In genomic region chr13:95378603-95379002, GRCh38 we compare ENCODE assay signal across 18 cellular contexts.
DNase-seq lines count a peak whose midpoint lies in the region; ATAC-seq and TF ChIP-seq lines count a peak whose summit lies in the region.
"Had no signal": no experiment of that assay in that cellular context is flagged by ENCODE, and none has a peak within 500 bp of the region (broad histone marks: within the 10 kb centered on the region; RNA-seq: fewer than 3 reads in every experiment).

No MANE protein-coding gene starts in this region.

- no peaks in the 10 kb centered on the region for H3K79me2 ChIP-seq in SK-N-SH (ENCODE audit: insufficient read depth)

- no peak overlapping the region for H3K27ac ChIP-seq in right atrium auricular region
- H3K27ac ChIP-seq in left ventricle myocardium inferior (replicated peaks): peak overlapping the region; percentile 52
- no peak overlapping the region for H3K27ac ChIP-seq in prostate gland
- no peak overlapping the region for H3K27ac ChIP-seq in SK-N-SH (ENCODE audit: low read depth in 2 of 2, low read length in 1 of 2)
- H3K27ac ChIP-seq: GM23248 had no signal

- POLR2A ChIA-PET in SK-N-SH (lab: Yijun Ruan, JAX): no interaction called here

- H3K27me3 ChIP-seq in right atrium auricular region (no peaks in the 10 kb centered on the region), left ventricle myocardium inferior (ENCODE audit: low read depth) (no peaks in the 10 kb centered on the region), prostate gland (replicated peaks; ENCODE audit: insufficient read depth) (no peaks in the 10 kb centered on the region), SK-N-SH (ENCODE audit: insufficient read depth) (no peaks in the 10 kb centered on the region; the same call in 1 of the 2 replicates)

- CTCF ChIA-PET in SK-N-SH (lab: Yijun Ruan, JAX): interaction anchor here (1.8 to 13.2 kb wide), 4 partner anchors 26 to 195 kb away, joined by 5 to 265 read pairs (median 82); partner anchors contain the start of gene ABCC4

- ATAC-seq in Right ventricle myocardium superior (ENCODE audit: poor library complexity): peak; percentile 71
- ATAC-seq in HG02981 (IDR thresholded peaks at IDR 0.05; ENCODE audit: unreplicated experiment): no peak

- no peaks in the 10 kb centered on the region for H4K20me1 ChIP-seq in SK-N-SH (ENCODE audit: insufficient read depth)

- H3K4me3 ChIP-seq in right atrium auricular region: no peak overlapping the region
- no peak overlapping the region for H3K4me3 ChIP-seq in left ventricle myocardium inferior
- no peak overlapping the region for H3K4me3 ChIP-seq in prostate gland
- H3K4me3 ChIP-seq in SK-N-SH (ENCODE audit: low read depth in 2 of 2, low read length in 1 of 2): no peak overlapping the region
- H3K4me3 ChIP-seq: GM23248, HAP-1 had no signal

- intact Hi-C loops in Right ventricle myocardium superior (cut with DNase I) (no loop called here), left ventricle myocardium inferior (cut with micrococcal nuclease) (loop anchor here (2.0 kb wide), 1 partner anchor 188 kb away; no protein-coding TSS in a partner anchor), prostate gland (cut with DNase I) (no loop called here)

- H3K9me3 ChIP-seq in right atrium auricular region: no peaks in the 10 kb centered on the region
- peaks cover 7% of the 10 kb centered on the region for H3K9me3 ChIP-seq in left ventricle myocardium inferior (replicated peaks)
- H3K9me3 ChIP-seq in prostate gland: no peaks in the 10 kb centered on the region
- H3K9me3 ChIP-seq in SK-N-SH: 0 out of 2 replicates have a peak, but pooled peaks cover 3% of the 10 kb centered on the region
- H3K9me3 ChIP-seq: HAP-1 had no signal

- no peak overlapping the region for H2AFZ ChIP-seq in SK-N-SH (ENCODE audit: low read depth)
- H2AFZ ChIP-seq: GM23248 had no signal

- H3K4me1 ChIP-seq in right atrium auricular region (peaks cover 0 to 8% of the 10 kb centered on the region in 2 donors), left ventricle myocardium inferior (peaks cover 16% of the 10 kb centered on the region), prostate gland (replicated peaks) (no peaks in the 10 kb centered on the region), SK-N-SH (ENCODE audit: control insufficient read depth in 1 of 2, insufficient read depth in 2 of 2, low read depth in 1 of 2, low read length in 1 of 2) (peaks cover 0 to 2% of the 10 kb centered on the region in 2 experiments; a peak in 1 of 4 replicates)

- 75% methylated on average over 1 of the region's 1 CpG for WGBS in prostate gland
- WGBS in SK-N-SH (ENCODE audit: low lambda C conversion rate): 81% methylated on average over 1 of the region's 1 CpG

- H3K9ac ChIP-seq in SK-N-SH: no peak overlapping the region
- H3K9ac ChIP-seq: GM23248 had no signal

- TF ChIP-seq CTCF in right atrium auricular region (IDR thresholded peaks at IDR 0.05): no peak
- no peak for TF ChIP-seq CTCF in left ventricle myocardium inferior (IDR thresholded peaks at IDR 0.05; ENCODE audit: borderline replicate concordance)
- TF ChIP-seq CTCF in prostate gland (IDR thresholded peaks at IDR 0.05): no peak
- no peak for TF ChIP-seq CTCF in SK-N-SH (IDR thresholded peaks at IDR 0.05)

- no peaks in the 10 kb centered on the region for H3F3A ChIP-seq in SK-N-SH (replicated peaks; ENCODE audit: insufficient read depth)

- no peak for TF ChIP-seq RAD21 in SK-N-SH (IDR thresholded peaks at IDR 0.05; ENCODE audit: low read length)

- H3K4me2 ChIP-seq in SK-N-SH: no peak overlapping the region

- no peaks in the 10 kb centered on the region for H3K36me3 ChIP-seq in right atrium auricular region
- no peaks in the 10 kb centered on the region for H3K36me3 ChIP-seq in left ventricle myocardium inferior
- no peaks in the 10 kb centered on the region for H3K36me3 ChIP-seq in prostate gland
- no peaks in the 10 kb centered on the region for H3K36me3 ChIP-seq in SK-N-SH (replicated peaks in 1 of 2; ENCODE audit: control insufficient read depth in 1 of 2, insufficient read depth in 2 of 2, low read length in 1 of 2)
- H3K36me3 ChIP-seq: HAP-1 had no signal

- DNase-seq in Right ventricle myocardium superior (no peak), right atrium auricular region (ENCODE audit: low spot score) (no peak), left ventricle myocardium inferior (peak; percentile 44), prostate gland (ENCODE audit: low spot score) (peak; percentile 35), midbrain (lab: John Stamatoyannopoulos, UW) (no peak), SK-N-SH (no peak), NCI-H1048 (lab: John Stamatoyannopoulos, UW) (no peak)
- DNase-seq: CD4-positive, alpha-beta memory T cell; DMS153; GF-D8; GM23248; Kasumi-1; NCI-H1105; NCI-H2081 treated with DMSO at 0.1 percent for 48 hours; NCI-H774; SIG-M5 had no signal

- no peaks in the 10 kb centered on the region for H3K9me2 ChIP-seq in SK-N-SH

- TF ChIP-seq EP300 in SK-N-SH (IDR thresholded peaks at IDR 0.05; ENCODE audit: borderline replicate concordance in 1 of 2, low read depth in 1 of 2, low read length in 1 of 2): no peak

- TF ChIP-seq POLR2A in prostate gland (IDR thresholded peaks at IDR 0.05): no peak

TF ChIP-seq in SK-N-SH, 30 proteins besides CTCF, POLR2A, EP300 and RAD21:
- TF ChIP-seq RCOR1 (IDR thresholded peaks at IDR 0.05; ENCODE audit: low read length): no peak
- no peak for TF ChIP-seq USF2 (IDR thresholded peaks at IDR 0.05; ENCODE audit: borderline replicate concordance, low read depth, low read length)
- no peak for TF ChIP-seq POLR2AphosphoS5 (IDR thresholded peaks at IDR 0.05; ENCODE audit: low read depth, low read length)
- TF ChIP-seq FOSL2 (IDR thresholded peaks at IDR 0.05; ENCODE audit: borderline replicate concordance, low read depth): no peak
- no peak for TF ChIP-seq NRF1 (IDR thresholded peaks at IDR 0.05; ENCODE audit: low read depth, low read length)
- no peak for TF ChIP-seq MAX (IDR thresholded peaks at IDR 0.05; ENCODE audit: low read depth)
- TF ChIP-seq CHD2 (IDR thresholded peaks at IDR 0.05; ENCODE audit: low read length, partially characterized antibody): no peak
- TF ChIP-seq SMC3 (IDR thresholded peaks at IDR 0.05; ENCODE audit: low read depth, low read length): no peak
- no peak for TF ChIP-seq USF1 (IDR thresholded peaks at IDR 0.05; ENCODE audit: borderline replicate concordance, low read depth)
- no peak for TF ChIP-seq FOXJ3 (CRISPR knock-in tag; IDR thresholded peaks at IDR 0.05)
- no peak for TF ChIP-seq NFIC (IDR thresholded peaks at IDR 0.05; ENCODE audit: borderline replicate concordance)
- TF ChIP-seq RFX5 (IDR thresholded peaks at IDR 0.05; ENCODE audit: low read length): no peak
- TF ChIP-seq GABPA (IDR thresholded peaks at IDR 0.05; ENCODE audit: low read depth): no peak
- TF ChIP-seq TCF12 (IDR thresholded peaks at IDR 0.05): no peak
- no peak for TF ChIP-seq YY1 (IDR thresholded peaks at IDR 0.05; ENCODE audit: low read depth)
- no peak for TF ChIP-seq JUND (IDR thresholded peaks at IDR 0.05)

Comparison
In these comparisons a context has a peak if more than half of its experiments do, and no peak if none do; other contexts are left out.
1. DNase-seq: peak in left ventricle myocardium inferior (single experiment) and prostate gland (single experiment); none in Right ventricle myocardium superior (single experiment), right atrium auricular region (single experiment), midbrain (single experiment), SK-N-SH (single experiment) and NCI-H1048 (single experiment).